ENCODE assay signal across 22 cellular contexts in genomic region chr5:10914741-10915480, GRCh38.
"Had no signal": no experiment of that assay in that cellular context is flagged by ENCODE, and none has a peak within 500 bp of the region (broad histone marks: within the 10 kb centered on the region; RNA-seq: fewer than 3 reads in every experiment).

No MANE protein-coding gene starts in this region.

- H3K27ac ChIP-seq: body of pancreas, dorsolateral prefrontal cortex, gastroesophageal sphincter, heart left ventricle, tibial nerve, uterus had no signal

- ATAC-seq: body of pancreas; gastroesophageal sphincter; stimulated activated naive CD8-positive, alpha-beta T cell treated with anti-CD3 and anti-CD28 coated beads, Interleukin-15, Interleukin-2, amounts not matched to agents 100 U/mL and 50 U/mL, for 24 hours had no signal

- H3K4me3 Mint-ChIP-seq: activated B cell treated with CpG ODN at 0.5 μM for 24 hours; activated CD4-positive, alpha-beta memory T cell treated with anti-CD3 and anti-CD28 coated beads for 36 hours; activated naive CD8-positive, alpha-beta T cell; activated T-helper 1 cell treated with anti-CD3 and anti-CD28 coated beads, Interleukin-12 subunit alpha, Interleukin-12 subunit beta, Interleukin-2, Interleukin-4 antibody, amounts not matched to agents 30 ng/mL and 10 ng/mL and 1 ng/mL, durations not matched to agents 14 hours and 24 hours and 36 hours; immature natural killer cell; nephron progenitor cell; T-helper 2 cell treated with Interferon-gamma antibody and Interleukin-4, amounts not matched to agents 5 μg/mL and 100 μg/mL, for 36 hours had no signal

- H3K4me1 ChIP-seq: body of pancreas, gastroesophageal sphincter, tibial nerve, uterus had no signal

- DNase-seq: activated B cell treated with CpG ODN at 0.5 μM for 24 hours; activated CD4-positive, alpha-beta memory T cell treated with anti-CD3 and anti-CD28 coated beads for 36 hours; activated CD4-positive, alpha-beta T cell treated with anti-CD3 and anti-CD28 coated beads for 4 hours; activated T-cell treated with anti-CD3 and anti-CD28 coated beads for 4 hours; amniotic stem cell; body of pancreas; dorsolateral prefrontal cortex; heart left ventricle; immature natural killer cell; left ventricle myocardium superior; nephron progenitor cell; nucleus accumbens; retina; stimulated activated CD4-positive, alpha-beta T cell treated with anti-CD3 and anti-CD28 coated beads, Interleukin-1b, Interleukin-23, amount 100 ng/mL, for 48 hours; stimulated activated naive CD8-positive, alpha-beta T cell treated with anti-CD3 and anti-CD28 coated beads, Interleukin-15, Interleukin-2, amounts not matched to agents 100 U/mL and 50 U/mL, for 24 hours; uterus had no signal

- H3K4me3 ChIP-seq: body of pancreas, gastroesophageal sphincter, heart left ventricle, tibial nerve, uterus had no signal

- FAIRE-seq: colon had no signal

- H3K36me3 ChIP-seq: gastroesophageal sphincter, heart left ventricle, tibial nerve, uterus had no signal

- H3K4me1 Mint-ChIP-seq: activated B cell treated with CpG ODN at 0.5 μM for 24 hours, immature natural killer cell had no signal

- H3K9me3 ChIP-seq: body of pancreas, gastroesophageal sphincter, heart left ventricle, tibial nerve, uterus had no signal

- H3K9me3 Mint-ChIP-seq: activated B cell treated with CpG ODN at 0.5 μM for 24 hours; activated CD4-positive, alpha-beta memory T cell treated with anti-CD3 and anti-CD28 coated beads for 36 hours; activated T-helper 1 cell treated with anti-CD3 and anti-CD28 coated beads, Interleukin-12 subunit alpha, Interleukin-12 subunit beta, Interleukin-2, Interleukin-4 antibody, amounts not matched to agents 30 ng/mL and 10 ng/mL and 1 ng/mL, durations not matched to agents 14 hours and 24 hours and 36 hours; nephron progenitor cell; T-helper 2 cell treated with Interferon-gamma antibody and Interleukin-4, amounts not matched to agents 5 μg/mL and 100 μg/mL, for 36 hours had no signal

- H3K27ac Mint-ChIP-seq: activated B cell treated with CpG ODN at 0.5 μM for 24 hours; activated CD4-positive, alpha-beta memory T cell treated with anti-CD3 and anti-CD28 coated beads for 36 hours; activated naive CD8-positive, alpha-beta T cell; activated T-helper 1 cell treated with anti-CD3 and anti-CD28 coated beads, Interleukin-12 subunit alpha, Interleukin-12 subunit beta, Interleukin-2, Interleukin-4 antibody, amounts not matched to agents 30 ng/mL and 10 ng/mL and 1 ng/mL, durations not matched to agents 14 hours and 24 hours and 36 hours; immature natural killer cell; nephron progenitor cell; T-helper 2 cell treated with Interferon-gamma antibody and Interleukin-4, amounts not matched to agents 5 μg/mL and 100 μg/mL, for 36 hours had no signal

- H3K27me3 ChIP-seq: dorsolateral prefrontal cortex, heart left ventricle, tibial nerve, uterus had no signal

- H3K36me3 Mint-ChIP-seq: activated CD4-positive, alpha-beta memory T cell treated with anti-CD3 and anti-CD28 coated beads for 36 hours; activated naive CD8-positive, alpha-beta T cell; immature natural killer cell had no signal
